8 cellular contexts compared by ENCODE assay signal in the genomic region with DNA sequence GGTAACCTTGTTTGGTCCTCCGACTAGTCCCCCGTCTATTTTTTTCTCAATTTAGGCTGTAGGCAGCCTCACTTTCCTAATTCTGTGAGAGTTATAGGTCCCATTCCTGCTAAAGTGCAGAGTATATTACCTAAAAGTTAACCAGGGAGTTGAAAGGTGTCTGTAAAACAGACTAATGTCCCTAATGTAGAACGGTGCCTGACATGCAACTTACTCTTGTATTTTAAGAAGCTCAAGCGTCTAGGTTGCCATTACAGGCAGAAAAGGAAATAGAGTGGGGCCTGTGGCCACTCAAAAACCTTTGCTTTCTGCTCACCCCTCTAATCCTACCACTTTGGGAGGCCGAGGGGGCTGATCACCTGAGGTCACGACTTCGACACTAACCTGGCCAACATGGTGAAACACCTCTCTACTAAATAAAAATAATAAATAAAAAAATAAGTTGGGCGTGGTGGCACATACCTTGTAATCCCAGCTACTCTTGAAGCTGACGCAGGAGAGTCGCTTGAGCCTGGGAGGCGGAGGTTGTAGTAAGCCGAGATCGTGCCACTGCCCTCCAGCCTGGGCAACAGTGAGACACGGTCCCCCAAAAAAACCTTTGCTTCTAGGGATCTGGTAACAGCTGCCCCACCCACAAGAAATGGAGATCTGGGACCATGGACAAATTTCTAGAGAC. TPM values are rescaled to one million over a fixed set of nuclear protein-coding genes. Genes with fewer than 3 reads are reported as not detected.
A peak's percentile ranks its signal among the peaks of the same experiment; 100 is the strongest.
DNase-seq lines count a peak whose midpoint lies in the region; ATAC-seq, FAIRE-seq and TF ChIP-seq lines count a peak whose summit lies in the region.

No MANE protein-coding gene starts in this region.

- no peak for TF ChIP-seq CTCF in keratinocyte (optimal IDR thresholded peaks at IDR 0.05 in 1 of 3, IDR thresholded peaks at IDR 0.05 in 1 of 3, conservative IDR thresholded peaks at IDR 0.05 in 1 of 3; ENCODE audit: extremely low read depth in 1 of 3, insufficient read depth in 2 of 3, low read length in 3 of 3)
- no peak for TF ChIP-seq CTCF in stomach (IDR thresholded peaks at IDR 0.05)

- H3K27ac Mint-ChIP-seq in activated naive CD8-positive, alpha-beta T cell treated with anti-CD3 and anti-CD28 coated beads, Interleukin-2, amount 10 ng/mL, durations not matched to agents 7 days and 5 days = peak overlapping the region; percentile 100

- H3K9me3 Mint-ChIP-seq in activated naive CD8-positive, alpha-beta T cell treated with anti-CD3 and anti-CD28 coated beads, Interleukin-2, amount 10 ng/mL, durations not matched to agents 7 days and 5 days = no peaks in the 10 kb centered on the region

- peaks cover 32% of the 10 kb centered on the region for H3K4me1 ChIP-seq in keratinocyte (ENCODE audit: control insufficient read depth, extremely low read depth, insufficient read depth, low read length)
- H3K4me1 ChIP-seq in stomach = peaks cover 16 to 61% (median 39%) of the 10 kb centered on the region in 4 donors

- H3K27me3 ChIP-seq in keratinocyte (ENCODE audit: control insufficient read depth, extremely low read depth, insufficient read depth, low read length) = no peaks in the 10 kb centered on the region
- H3K27me3 ChIP-seq in stomach = no peaks in the 10 kb centered on the region

- H3K36me3 ChIP-seq in keratinocyte (ENCODE audit: control insufficient read depth in 2 of 2, extremely low read depth in 1 of 2, insufficient read depth in 2 of 2, low read length in 2 of 2) = peaks cover 0 to 9% of the 10 kb centered on the region in 2 experiments
- H3K36me3 ChIP-seq in stomach = peaks cover 4 to 26% (median 18%) of the 10 kb centered on the region in 4 donors

- H3K27ac ChIP-seq in keratinocyte (ENCODE audit: control insufficient read depth, insufficient read depth, low read length) (peak overlapping the region; percentile 94), stomach (peak overlapping the region; percentile 93 to 100 (median 98))

- TF ChIP-seq POLR2A in stomach (IDR thresholded peaks at IDR 0.05) = peak in 1 of 4 donors; percentile 2

- H3K36me3 Mint-ChIP-seq in activated naive CD8-positive, alpha-beta T cell treated with anti-CD3 and anti-CD28 coated beads, Interleukin-2, amount 10 ng/mL, durations not matched to agents 7 days and 5 days = peaks cover 32% of the 10 kb centered on the region

- WGBS in stomach, 5 donors = 0 to 1% (median 0%) methylated on average over 14 of the region's 14 CpGs

- intact Hi-C loops in stomach (cut with DNase I; ENCODE audit: low total_unique reads) = no loop called here

- FAIRE-seq in keratinocyte (lab: Jason Lieb, UNC) = no peak

- H3K4me3 ChIP-seq in keratinocyte (ENCODE audit: control insufficient read depth in 2 of 3, extremely low read depth in 1 of 3, insufficient read depth in 2 of 3, low read depth in 1 of 3, low read length in 3 of 3) = peak overlapping the region; percentile 87 to 99 (median 91)
- H3K4me3 ChIP-seq in stomach = peak overlapping the region; percentile 61 to 80 (median 69)

- H3K9me3 ChIP-seq in keratinocyte (ENCODE audit: control insufficient read depth, low read depth, low read length) = no peaks in the 10 kb centered on the region
- no peaks in the 10 kb centered on the region for H3K9me3 ChIP-seq in stomach

- no peak overlapping the region for H2AFZ ChIP-seq in keratinocyte (ENCODE audit: control insufficient read depth, low read length)

- peak overlapping the region; percentile 99 for H3K4me3 Mint-ChIP-seq in activated naive CD8-positive, alpha-beta T cell treated with anti-CD3 and anti-CD28 coated beads, Interleukin-2, amount 10 ng/mL, durations not matched to agents 7 days and 5 days

- peaks cover 50% of the 10 kb centered on the region for H3K4me1 Mint-ChIP-seq in activated naive CD8-positive, alpha-beta T cell treated with anti-CD3 and anti-CD28 coated beads, Interleukin-2, amount 10 ng/mL, durations not matched to agents 7 days and 5 days

- no peak for TF ChIP-seq EP300 in stomach (IDR thresholded peaks at IDR 0.05)

- peaks cover 11% of the 10 kb centered on the region for H4K20me1 ChIP-seq in keratinocyte (ENCODE audit: control insufficient read depth, extremely low read depth, insufficient read depth, low read length)

- POLR2A ChIA-PET in activated naive CD8-positive, alpha-beta T cell treated with anti-CD3 and anti-CD28 coated beads, Interleukin-2, amount 10 ng/mL, durations not matched to agents 7 days and 5 days (lab: Charles Lee) = interaction anchor here (0.6 to 19.0 kb wide), 46 partner anchors 8 to 1768 kb away, joined by 3 to 2352 read pairs (median 22); a partner anchor contains a TSS

- H3K4me2 ChIP-seq in keratinocyte (ENCODE audit: control insufficient read depth, extremely low read depth, insufficient read depth, low read depth, low read length) = peak overlapping the region; percentile 88

- no peaks in the 10 kb centered on the region for H3K9me1 ChIP-seq in keratinocyte (ENCODE audit: control insufficient read depth, extremely low read depth, insufficient read depth, low read length)

- dilution Hi-C loops in keratinocyte (cut with MboI; ENCODE audit: extremely low pct_ligation_motif_present, low sequenced_read_pairs) = no loop called here

- peaks cover 21% of the 10 kb centered on the region for H3K79me2 ChIP-seq in keratinocyte (ENCODE audit: control insufficient read depth, insufficient read depth, low read length)

- peak overlapping the region; percentile 98 for H3K9ac ChIP-seq in keratinocyte (ENCODE audit: control insufficient read depth, extremely low read depth, insufficient read depth, low read length)

- no peaks in the 10 kb centered on the region for H3K27me3 Mint-ChIP-seq in activated naive CD8-positive, alpha-beta T cell treated with anti-CD3 and anti-CD28 coated beads, Interleukin-2, amount 10 ng/mL, durations not matched to agents 7 days and 5 days

- peak; percentile 20 to 56 (median 54) for DNase-seq in NCI-H1417 (lab: John Stamatoyannopoulos, UW)
- DNase-seq in NCI-H1417 treated with DMSO at 0.1 percent for 48 hours (lab: John Stamatoyannopoulos, UW) = no peak
- DNase-seq in NCI-H510A (lab: John Stamatoyannopoulos, UW) = peak; percentile 17
- DNase-seq in activated naive CD8-positive, alpha-beta T cell treated with anti-CD3 and anti-CD28 coated beads, Interleukin-2, amount 10 ng/mL, durations not matched to agents 7 days and 5 days = peak; percentile 56
- no peak for DNase-seq in keratinocyte (ENCODE audit: low read depth, low spot score)
- peak; percentile 41 for DNase-seq in stomach
- no peak for DNase-seq in mesenteric fat pad (ENCODE audit: low spot score)
- no peak for DNase-seq in EL

- ATAC-seq in activated naive CD8-positive, alpha-beta T cell treated with anti-CD3 and anti-CD28 coated beads, Interleukin-2, amount 10 ng/mL, durations not matched to agents 7 days and 5 days (ENCODE audit: low read depth) = no peak

RNA-seq across cellular contexts. Expression of a gene that starts 37.9 kb away (rescaled TPM):
- total RNA-seq in activated naive CD8-positive, alpha-beta T cell treated with anti-CD3 and anti-CD28 coated beads, Interleukin-2, amount 10 ng/mL, durations not matched to agents 7 days and 5 days = 1 to 10 TPM; 5.0 to 7.2 TPM
- polyA plus RNA-seq in keratinocyte (13.8 to 18.6 TPM (median 18.4 TPM) in 3 replicates), stomach (1 to 10 TPM; 1.5 to 3.7 (median 3.5) TPM)
- polyA plus RNA-seq in keratinocyte (2011; ENCODE audit: low read depth) = 1.8 TPM
- polyA plus RNA-seq in keratinocyte (2011; cell fraction: cytosol; rRNA removed) = 4.8 and 5.8 TPM in 2 replicates
- 22.5 and 22.9 TPM in 2 replicates for polyA plus RNA-seq in keratinocyte (2011; cell fraction: nucleus; rRNA removed)
- polyA plus RNA-seq in keratinocyte (2012; ENCODE audit: low replicate concordance) = 3.0 and 11.8 TPM in 2 replicates
- 16.8 to 21.1 TPM (median 19.5 TPM) in 3 replicates for polyA minus RNA-seq in keratinocyte
- 13.0 TPM for polyA minus RNA-seq in keratinocyte (2011; cell fraction: cytosol; rRNA and poly(A)+ RNA removed)
- polyA minus RNA-seq in keratinocyte (2011; cell fraction: nucleus; rRNA and poly(A)+ RNA removed) = 19.5 and 31.3 TPM in 2 replicates
- total RNA-seq in stomach (1 to 10 TPM; 3.5 to 8.2 (median 4.5) TPM), mesenteric fat pad (13.5 TPM)

Comparison
In these comparisons a context has a peak if more than half of its experiments do, and no peak if none do; other contexts are left out.
1. DNase-seq: peak in NCI-H1417 (3 of 3), NCI-H510A (single experiment), activated naive CD8-positive, alpha-beta T cell treated with anti-CD3 and anti-CD28 coated beads, Interleukin-2, amount 10 ng/mL, durations not matched to agents 7 days and 5 days (single experiment) and stomach (single experiment); none in NCI-H1417 treated with DMSO at 0.1 percent for 48 hours (single experiment), keratinocyte (single experiment), mesenteric fat pad (single experiment) and EL (single experiment).